ENCODE assay signal across 9 cellular contexts in the genomic region with DNA sequence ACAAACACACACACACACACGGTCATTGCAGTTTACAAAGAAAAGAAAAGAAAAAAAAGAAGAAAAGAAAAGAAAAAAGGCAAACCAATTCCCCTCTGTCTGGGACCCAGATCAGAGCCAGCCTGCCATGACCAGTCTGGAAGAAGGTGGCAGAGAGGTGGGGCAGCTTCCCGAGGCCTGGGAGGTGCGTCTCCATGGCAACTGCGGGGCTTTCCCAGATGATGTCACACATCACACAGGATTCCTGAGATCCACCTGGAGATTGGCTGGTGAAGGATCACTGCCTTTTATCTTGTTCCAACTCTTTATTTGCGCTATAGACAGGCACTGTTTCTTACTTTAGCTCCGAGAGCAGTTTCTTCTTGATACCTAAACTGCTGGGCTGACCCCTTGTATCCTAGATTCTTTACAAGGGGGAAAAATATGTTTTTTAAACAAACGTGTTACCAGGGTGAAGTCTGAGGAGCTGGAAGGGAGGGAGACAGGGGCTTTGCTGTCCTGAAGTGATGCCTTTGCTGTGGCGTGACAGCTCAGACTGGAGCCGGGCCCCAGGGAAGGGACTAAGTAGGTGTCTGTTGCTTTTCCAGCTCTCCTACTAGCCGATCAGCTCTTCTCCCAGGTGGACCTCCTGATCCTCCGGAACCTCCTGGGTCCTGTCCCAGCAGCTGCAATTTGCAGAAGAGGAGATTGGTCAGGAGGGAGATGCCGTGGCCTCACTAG.
A peak's percentile ranks its signal among the peaks of the same experiment; 100 is the strongest.
DNase-seq lines count a peak whose midpoint lies in the region; FAIRE-seq and TF ChIP-seq lines count a peak whose summit lies in the region.
"Had no signal": no experiment of that assay in that cellular context is flagged by ENCODE, and none has a peak within 500 bp of the region (broad histone marks: within the 10 kb centered on the region; RNA-seq: fewer than 3 reads in every experiment).

No MANE protein-coding gene starts in this region.

- POLR2A ChIA-PET in endothelial cell of umbilical vein (lab: Charles Lee), result no interaction called here

- no peak overlapping the region for H3K27ac Mint-ChIP-seq in activated T-cell treated with anti-CD3 and anti-CD28 coated beads, Interleukin-2, amount 50 U/mL, for 24 hours

- DNase-seq in ELF-1 (ENCODE audit: low read depth, low spot score), result peak; percentile 92
- peak; percentile 46 for DNase-seq in NCI-H748 treated with DMSO at 0.1 percent for 48 hours (lab: John Stamatoyannopoulos, UW)
- peak; percentile 25 for DNase-seq in endothelial cell of umbilical vein (ENCODE audit: low read depth, low spot score)
- no peak for DNase-seq in activated T-cell treated with anti-CD3 and anti-CD28 coated beads, Interleukin-2, amount 50 U/mL, for 24 hours
- no peak for DNase-seq in NCI-H2107 treated with DMSO at 0.1 percent for 48 hours (lab: John Stamatoyannopoulos, UW; ENCODE audit: unreplicated experiment)
- no peak for DNase-seq in uterus
- DNase-seq in GF-D8 (lab: John Stamatoyannopoulos, UW), result no peak

- TF ChIP-seq RAD21 in neural cell (conservative IDR thresholded peaks at IDR 0.05), result peak; percentile 15

- TF ChIP-seq EP300 in neural cell (conservative IDR thresholded peaks at IDR 0.05; ENCODE audit: poor library complexity, severe bottlenecking), result peak; percentile 38

- H3K79me2 ChIP-seq in endothelial cell of umbilical vein (ENCODE audit: control insufficient read depth, insufficient read depth, low read length) (no peaks in the 10 kb centered on the region), neural cell (replicated peaks; ENCODE audit: insufficient read depth, low read length) (no peaks in the 10 kb centered on the region)

- peaks cover 32% of the 10 kb centered on the region for H3K27me3 Mint-ChIP-seq in activated T-cell treated with anti-CD3 and anti-CD28 coated beads, Interleukin-2, amount 50 U/mL, for 24 hours

- no peaks in the 10 kb centered on the region for H3K36me3 Mint-ChIP-seq in activated T-cell treated with anti-CD3 and anti-CD28 coated beads, Interleukin-2, amount 50 U/mL, for 24 hours (ENCODE audit: low read depth)

- intact Hi-C loops in endothelial cell of umbilical vein (cut with micrococcal nuclease), result no loop called here
- intact Hi-C loops in uterus (cut with DNase I; ENCODE audit: low total_unique reads), result no loop called here

- peaks cover 27% of the 10 kb centered on the region for H3K4me1 Mint-ChIP-seq in activated T-cell treated with anti-CD3 and anti-CD28 coated beads, Interleukin-2, amount 50 U/mL, for 24 hours (ENCODE audit: low read depth)

- dilution Hi-C loops in endothelial cell of umbilical vein (cut with MboI; ENCODE audit: extremely low pct_ligation_motif_present, low sequenced_read_pairs), result no loop called here

- H3K4me1 ChIP-seq in endothelial cell of umbilical vein (ENCODE audit: control insufficient read depth, extremely low read depth, insufficient read depth, low read length) (peaks cover 9% of the 10 kb centered on the region), uterus (no peaks in the 10 kb centered on the region)

- no peak for FAIRE-seq in endothelial cell of umbilical vein (lab: Jason Lieb, UNC)

- H3K27me3 ChIP-seq in endothelial cell of umbilical vein (ENCODE audit: control insufficient read depth in 2 of 2, insufficient read depth in 2 of 2, low read length in 2 of 2) (peaks cover 2% of the 10 kb centered on the region in 2 experiments), neural cell (ENCODE audit: insufficient read depth, low read depth, low read length) (no peaks in the 10 kb centered on the region), uterus (no peaks in the 10 kb centered on the region)
- H3K27me3 ChIP-seq: adrenal gland had no signal

- BruUV-seq in endothelial cell of umbilical vein (replicated peaks; lab: Mats Ljungman, UMichigan), result no TSS peak

- no peaks in the 10 kb centered on the region for H3K9me3 ChIP-seq in endothelial cell of umbilical vein (replicated peaks; ENCODE audit: control insufficient read depth, insufficient read depth, low read length)
- H3K9me3 ChIP-seq in neural cell (ENCODE audit: low read length), result no peaks in the 10 kb centered on the region
- H3K9me3 ChIP-seq in uterus, result no peaks in the 10 kb centered on the region
- H3K9me3 ChIP-seq: adrenal gland had no signal

- no peak overlapping the region for H3K27ac ChIP-seq in endothelial cell of umbilical vein (ENCODE audit: insufficient read depth, low read depth, low read length)
- peak overlapping the region; percentile 53 for H3K27ac ChIP-seq in neural cell (ENCODE audit: low read length)
- no peak overlapping the region for H3K27ac ChIP-seq in uterus
- H3K27ac ChIP-seq: adrenal gland had no signal

- H3K9ac ChIP-seq in endothelial cell of umbilical vein (replicated peaks; ENCODE audit: extremely low read depth, insufficient read depth, low read length) (no peak overlapping the region), neural cell (ENCODE audit: low read length) (peak overlapping the region; percentile 36)

- peaks cover 19% of the 10 kb centered on the region for H3K9me3 Mint-ChIP-seq in activated T-cell treated with anti-CD3 and anti-CD28 coated beads, Interleukin-2, amount 50 U/mL, for 24 hours

- H2AFZ ChIP-seq in endothelial cell of umbilical vein (ENCODE audit: low read depth, low read length), result no peak overlapping the region
- no peak overlapping the region for H2AFZ ChIP-seq in neural cell (ENCODE audit: low read depth, low read length)

- peaks cover 3% of the 10 kb centered on the region for H3F3A ChIP-seq in neural cell (ENCODE audit: insufficient read depth, low read length, poor library complexity, severe bottlenecking)

- TF ChIP-seq CTCF in endothelial cell of umbilical vein (IDR thresholded peaks at IDR 0.05; ENCODE audit: extremely low read depth in 1 of 2, insufficient read depth in 1 of 2, low read depth in 1 of 2, low read length in 2 of 2), result no peak
- TF ChIP-seq CTCF in neural cell (IDR thresholded peaks at IDR 0.05; ENCODE audit: poor library complexity, severe bottlenecking), result peak; percentile 46
- TF ChIP-seq CTCF in uterus (IDR thresholded peaks at IDR 0.05), result no peak

- CTCF ChIA-PET in endothelial cell of umbilical vein (lab: Charles Lee), result interaction anchor here (1.1 kb wide), 1 partner anchor 19 kb away, joined by 3 read pairs; no protein-coding TSS in a partner anchor

- H3K4me2 ChIP-seq in endothelial cell of umbilical vein (ENCODE audit: insufficient read depth, low read length), result no peak overlapping the region
- H3K4me2 ChIP-seq in neural cell (ENCODE audit: low read length), result no peak overlapping the region

- H3K9me1 ChIP-seq in endothelial cell of umbilical vein (replicated peaks; ENCODE audit: control insufficient read depth, extremely low read depth, insufficient read depth, low read length), result no peaks in the 10 kb centered on the region

- H3K9me2 ChIP-seq in neural cell (ENCODE audit: insufficient read depth, low read length), result no peaks in the 10 kb centered on the region

- H4K20me1 ChIP-seq in endothelial cell of umbilical vein (replicated peaks; ENCODE audit: control insufficient read depth, extremely low read depth, insufficient read depth, low read length) (no peaks in the 10 kb centered on the region), neural cell (ENCODE audit: insufficient read depth) (no peaks in the 10 kb centered on the region)

- no peak overlapping the region for H3K4me3 Mint-ChIP-seq in activated T-cell treated with anti-CD3 and anti-CD28 coated beads, Interleukin-2, amount 50 U/mL, for 24 hours

- H3K36me3 ChIP-seq in endothelial cell of umbilical vein (ENCODE audit: control insufficient read depth in 2 of 2, extremely low read depth in 1 of 2, insufficient read depth in 2 of 2, low read length in 2 of 2) (no peaks in the 10 kb centered on the region), neural cell (ENCODE audit: insufficient read depth, low read length) (no peaks in the 10 kb centered on the region), uterus (no peaks in the 10 kb centered on the region)
- H3K36me3 ChIP-seq: adrenal gland had no signal

- H3K4me3 ChIP-seq in endothelial cell of umbilical vein (replicated peaks in 1 of 3; ENCODE audit: insufficient read depth in 1 of 3, low read depth in 1 of 3, low read length in 3 of 3) (no peak overlapping the region), neural cell (ENCODE audit: low read length) (no peak overlapping the region), uterus (no peak overlapping the region)
- H3K4me3 ChIP-seq: adrenal gland had no signal

- TF ChIP-seq POLR2A in endothelial cell of umbilical vein (IDR thresholded peaks at IDR 0.05; ENCODE audit: low read depth, low read length) (no peak), uterus (IDR thresholded peaks at IDR 0.05) (no peak)

TF ChIP-seq in endothelial cell of umbilical vein, 7 proteins besides CTCF, POLR2A, EP300 and RAD21:
- TF ChIP-seq GATA2 (IDR thresholded peaks at IDR 0.05; ENCODE audit: insufficient read depth, insufficient read length, low read depth, low read length) (no peak), POLR2AphosphoS5 (IDR thresholded peaks at IDR 0.05; ENCODE audit: insufficient read depth, low read depth, low read length) (no peak), MYC (IDR thresholded peaks at IDR 0.05; ENCODE audit: low read depth, low read length) (no peak), EZH2 (IDR thresholded peaks at IDR 0.05; ENCODE audit: borderline replicate concordance, low read depth, low read length, severe bottlenecking) (no peak), JUN (IDR thresholded peaks at IDR 0.05; ENCODE audit: borderline replicate concordance, insufficient read depth, insufficient read length, low read depth) (no peak), FOS (IDR thresholded peaks at IDR 0.05; ENCODE audit: borderline replicate concordance, insufficient read depth, low read length) (no peak)
- TF ChIP-seq, protein P1, sequence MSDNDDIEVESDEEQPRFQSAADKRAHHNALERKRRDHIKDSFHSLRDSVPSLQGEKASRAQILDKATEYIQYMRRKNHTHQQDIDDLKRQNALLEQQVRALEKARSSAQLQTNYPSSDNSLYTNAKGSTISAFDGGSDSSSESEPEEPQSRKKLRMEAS (IDR thresholded peaks at IDR 0.05; ENCODE audit: insufficient read depth, insufficient read length), result no peak
TF ChIP-seq in endothelial cell of umbilical vein: peak in this region for 0.

Comparison
In these comparisons a context has a peak if more than half of its experiments do, and no peak if none do; other contexts are left out.
1. DNase-seq: peak in ELF-1 (single experiment), NCI-H748 treated with DMSO at 0.1 percent for 48 hours (single experiment) and endothelial cell of umbilical vein (single experiment); none in activated T-cell treated with anti-CD3 and anti-CD28 coated beads, Interleukin-2, amount 50 U/mL, for 24 hours (single experiment), NCI-H2107 treated with DMSO at 0.1 percent for 48 hours (single experiment), uterus (0 of 2) and GF-D8 (single experiment).